ENCODE assay signal across 14 cellular contexts in the genomic region with DNA sequence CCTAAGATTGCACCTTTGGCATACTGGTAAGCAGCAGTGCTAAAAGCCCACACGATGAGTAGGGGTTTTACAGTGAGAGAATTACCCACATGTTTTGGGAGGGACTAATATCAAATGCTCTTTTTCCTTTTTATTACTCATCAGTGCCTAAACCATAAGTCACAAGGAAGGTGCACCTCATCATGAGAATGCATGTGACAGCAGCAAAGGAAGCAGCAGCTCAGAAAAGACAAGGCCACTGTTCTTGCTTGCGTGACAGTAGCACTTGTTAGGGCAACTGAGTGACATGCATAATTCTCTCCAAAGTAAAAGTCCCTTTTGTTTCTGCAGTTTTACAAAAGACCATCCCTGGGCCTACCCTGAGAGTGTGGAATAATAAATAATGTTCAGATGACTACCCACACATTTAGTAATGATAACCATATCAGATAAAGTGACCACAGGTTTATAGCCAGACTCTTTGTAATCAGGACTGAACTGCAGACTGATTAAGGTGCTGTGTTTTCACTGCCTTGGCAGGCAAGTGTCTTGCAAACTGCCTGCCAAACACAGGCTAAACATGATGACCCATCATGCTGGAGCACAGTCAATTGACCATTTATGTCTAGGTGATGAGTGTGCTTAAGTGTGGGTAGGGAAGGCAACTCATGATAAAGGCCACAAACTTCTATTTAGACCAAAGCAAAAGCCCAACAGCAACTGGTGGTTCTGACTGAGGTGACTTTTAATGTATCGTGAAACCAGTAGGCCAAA.
DNase-seq lines count a peak whose midpoint lies in the region; FAIRE-seq lines count a peak whose summit lies in the region.
"Had no signal": no experiment of that assay in that cellular context is flagged by ENCODE, and none has a peak within 500 bp of the region (broad histone marks: within the 10 kb centered on the region; RNA-seq: fewer than 3 reads in every experiment).

No MANE protein-coding gene starts in this region.

- no peak for FAIRE-seq in GM19239 (lab: Jason Lieb, UNC)
- FAIRE-seq: A204.1 had no signal

- peak; percentile 50 for DNase-seq in NCI-H82 (lab: John Stamatoyannopoulos, UW)
- no peak for DNase-seq in NCI-H82 treated with DMSO at 0.1 percent for 48 hours (lab: John Stamatoyannopoulos, UW; ENCODE audit: unreplicated experiment)
- peak; percentile 30 for DNase-seq in H4 (ENCODE audit: low spot score)
- DNase-seq in NCI-H748 (lab: John Stamatoyannopoulos, UW; ENCODE audit: unreplicated experiment) = peak; percentile 70
- peak; percentile 12 for DNase-seq in medulla oblongata (ENCODE audit: extremely low spot score)
- no peak for DNase-seq in A172 (ENCODE audit: low spot score)
- no peak for DNase-seq in GM19239 (ENCODE audit: insufficient read length, low spot score)
- DNase-seq in T-helper 9 cell = no peak
- DNase-seq: MG63, NCI-H187 treated with DMSO at 0.1 percent for 48 hours, NCI-H524, SJCRH30, SW 1271 had no signal

Comparison
In these comparisons a context has a peak if more than half of its experiments do, and no peak if none do; other contexts are left out.
1. DNase-seq: peak in NCI-H82 (single experiment), H4 (single experiment), NCI-H748 (single experiment) and medulla oblongata (single experiment); none in NCI-H82 treated with DMSO at 0.1 percent for 48 hours (single experiment), A172 (single experiment), GM19239 (single experiment) and T-helper 9 cell (single experiment).